8 cellular contexts compared by ENCODE assay signal in the genomic region with DNA sequence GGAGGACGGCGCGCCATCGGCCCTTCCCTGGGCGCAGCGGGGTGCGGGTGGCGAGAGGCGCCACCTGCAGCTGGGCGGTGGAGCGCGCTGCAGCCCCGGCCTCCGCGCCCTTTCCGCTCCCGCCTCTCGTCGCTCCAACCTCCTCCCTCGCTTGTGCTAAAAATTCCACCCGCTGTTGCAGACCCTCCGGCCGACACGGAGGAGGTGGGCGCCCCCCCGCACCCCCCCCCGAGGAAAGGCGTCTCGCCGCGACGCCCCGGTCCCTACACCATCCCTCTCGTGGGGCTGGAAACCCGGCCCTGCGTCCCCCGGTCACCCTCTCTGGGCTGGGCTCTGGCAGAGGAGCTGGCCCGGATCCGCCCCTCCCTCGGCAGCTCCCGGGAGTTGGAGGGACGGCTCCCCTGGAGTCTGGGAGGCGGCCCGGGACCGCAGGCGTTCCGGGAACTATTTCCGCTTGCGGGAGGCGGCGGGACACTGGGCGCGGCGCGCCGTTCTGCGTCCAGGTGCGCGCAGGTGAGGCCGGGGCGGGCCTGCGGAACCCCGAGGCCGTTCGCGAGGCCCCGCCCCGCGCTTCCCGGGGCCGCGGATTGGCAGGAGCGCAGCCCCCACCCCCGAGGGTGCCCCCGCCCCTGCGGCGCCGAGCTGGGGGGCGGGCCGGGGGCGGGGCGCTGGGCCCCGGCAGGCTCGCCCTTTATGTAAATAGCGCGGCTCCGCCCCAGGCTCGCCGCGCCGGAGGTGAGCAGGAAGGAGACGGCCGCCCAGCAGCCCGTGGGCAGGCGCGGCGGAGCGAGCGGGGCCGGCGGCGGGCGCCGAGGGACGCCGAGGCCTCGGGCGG.
A peak's percentile ranks its signal among the peaks of the same experiment; 100 is the strongest.
DNase-seq lines count a peak whose midpoint lies in the region; ATAC-seq lines count a peak whose summit lies in the region.

A gene with protein sequence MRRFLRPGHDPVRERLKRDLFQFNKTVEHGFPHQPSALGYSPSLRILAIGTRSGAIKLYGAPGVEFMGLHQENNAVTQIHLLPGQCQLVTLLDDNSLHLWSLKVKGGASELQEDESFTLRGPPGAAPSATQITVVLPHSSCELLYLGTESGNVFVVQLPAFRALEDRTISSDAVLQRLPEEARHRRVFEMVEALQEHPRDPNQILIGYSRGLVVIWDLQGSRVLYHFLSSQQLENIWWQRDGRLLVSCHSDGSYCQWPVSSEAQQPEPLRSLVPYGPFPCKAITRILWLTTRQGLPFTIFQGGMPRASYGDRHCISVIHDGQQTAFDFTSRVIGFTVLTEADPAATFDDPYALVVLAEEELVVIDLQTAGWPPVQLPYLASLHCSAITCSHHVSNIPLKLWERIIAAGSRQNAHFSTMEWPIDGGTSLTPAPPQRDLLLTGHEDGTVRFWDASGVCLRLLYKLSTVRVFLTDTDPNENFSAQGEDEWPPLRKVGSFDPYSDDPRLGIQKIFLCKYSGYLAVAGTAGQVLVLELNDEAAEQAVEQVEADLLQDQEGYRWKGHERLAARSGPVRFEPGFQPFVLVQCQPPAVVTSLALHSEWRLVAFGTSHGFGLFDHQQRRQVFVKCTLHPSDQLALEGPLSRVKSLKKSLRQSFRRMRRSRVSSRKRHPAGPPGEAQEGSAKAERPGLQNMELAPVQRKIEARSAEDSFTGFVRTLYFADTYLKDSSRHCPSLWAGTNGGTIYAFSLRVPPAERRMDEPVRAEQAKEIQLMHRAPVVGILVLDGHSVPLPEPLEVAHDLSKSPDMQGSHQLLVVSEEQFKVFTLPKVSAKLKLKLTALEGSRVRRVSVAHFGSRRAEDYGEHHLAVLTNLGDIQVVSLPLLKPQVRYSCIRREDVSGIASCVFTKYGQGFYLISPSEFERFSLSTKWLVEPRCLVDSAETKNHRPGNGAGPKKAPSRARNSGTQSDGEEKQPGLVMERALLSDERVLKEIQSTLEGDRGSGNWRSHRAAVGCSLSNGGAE (plus strand): TSS at position 727 of the 835 bp plus-strand sequence. CDS start 17,730 bp downstream, outside the sequence.

- H3K27ac ChIP-seq in caudate nucleus (ENCODE audit: low read depth, low read length) = peak within 1 kb of the TSS; percentile 44

- peak; percentile 91 for DNase-seq in NCI-H2171 (lab: John Stamatoyannopoulos, UW)
- peak; percentile 58 to 85 (median 72) for DNase-seq in activated CD4-positive, CD25-positive, alpha-beta regulatory T cell (lab: John Stamatoyannopoulos, UW)
- peak in 21 of 61 donors; percentile 16 to 68 (median 41) for DNase-seq in caudate nucleus (lab: John Stamatoyannopoulos, UW)
- DNase-seq in kidney tubule cell (ENCODE audit: low spot score) = peak; percentile 94
- DNase-seq in stimulated activated CD4-positive, alpha-beta T cell treated with anti-CD3 and anti-CD28 coated beads, Interleukin-4, amount 100 ng/mL, for 1 hour = peak; percentile 79
- DNase-seq in SKM-1 (lab: John Stamatoyannopoulos, UW; ENCODE audit: unreplicated experiment) = no peak

- ATAC-seq in GM18517 (IDR thresholded peaks at IDR 0.05; ENCODE audit: unreplicated experiment) (peak; percentile 69), HG03064 (IDR thresholded peaks at IDR 0.05; ENCODE audit: low read depth, unreplicated experiment) (peak; percentile 76)
